In the genomic region with DNA sequence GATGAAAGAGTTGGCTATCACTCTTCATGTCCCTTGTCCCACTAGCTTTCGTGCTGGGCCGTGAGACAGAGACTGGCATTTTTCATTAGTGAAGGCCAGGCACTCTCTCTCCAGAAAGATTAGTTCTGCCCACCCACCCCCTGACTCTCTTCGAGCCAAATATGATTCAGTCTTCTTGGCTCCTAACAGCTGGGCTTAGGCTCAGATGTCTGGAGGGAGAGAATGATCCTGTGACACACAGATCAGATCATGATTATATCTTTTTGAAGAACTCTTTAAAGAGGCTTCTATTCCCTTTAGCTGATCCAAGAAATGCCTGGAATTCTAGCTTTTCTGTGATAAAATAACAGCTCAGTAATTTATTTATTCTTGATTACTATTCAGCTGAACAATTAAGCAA, we compare ENCODE assay signal across 20 cellular contexts. TPM values are rescaled to one million over a fixed set of nuclear protein-coding genes. Genes with fewer than 3 reads are reported as not detected.
DNase-seq lines count a peak whose midpoint lies in the region; ATAC-seq and TF ChIP-seq lines count a peak whose summit lies in the region.
"Had no signal": no experiment of that assay in that cellular context is flagged by ENCODE, and none has a peak within 500 bp of the region (broad histone marks: within the 10 kb centered on the region; RNA-seq: fewer than 3 reads in every experiment).

No MANE protein-coding gene starts in this region.

- CTCF ChIA-PET in SK-N-SH (lab: Yijun Ruan, JAX), result interaction anchor here (1.0 to 2.8 kb wide), 2 partner anchors 78 to 123 kb away, joined by 4 to 13 read pairs; no protein-coding TSS in a partner anchor

- peak overlapping the region; percentile 21 for H3K4me2 ChIP-seq in SK-N-SH
- H3K4me2 ChIP-seq: hepatocyte had no signal

- no peak for TF ChIP-seq CTCF in SK-N-SH (IDR thresholded peaks at IDR 0.05)
- no peak for TF ChIP-seq CTCF in fibroblast of mammary gland (conservative IDR thresholded peaks at IDR 0.05; ENCODE audit: control insufficient read depth, insufficient read depth, low read depth, low read length)
- no peak for TF ChIP-seq CTCF in retinal pigment epithelial cell (conservative IDR thresholded peaks at IDR 0.05; ENCODE audit: low read depth, low read length)
- no peak for TF ChIP-seq CTCF in esophagus muscularis mucosa (IDR thresholded peaks at IDR 0.05)

- H3K4me1 ChIP-seq in SK-N-SH (ENCODE audit: control insufficient read depth in 1 of 2, insufficient read depth in 2 of 2, low read depth in 1 of 2, low read length in 1 of 2) (peaks cover 15% of the 10 kb centered on the region in 2 experiments; a peak in 3 of 4 replicates), esophagus muscularis mucosa (peaks cover 3 to 10% (median 9%) of the 10 kb centered on the region in 4 donors)
- H3K4me1 ChIP-seq: parathyroid adenoma had no signal

- H3K36me3 ChIP-seq in SK-N-SH (replicated peaks in 1 of 2; ENCODE audit: control insufficient read depth in 1 of 2, insufficient read depth in 2 of 2, low read length in 1 of 2) (no peaks in the 10 kb centered on the region), esophagus muscularis mucosa (no peaks in the 10 kb centered on the region)

- TF ChIP-seq RAD21 in SK-N-SH (IDR thresholded peaks at IDR 0.05; ENCODE audit: low read length), result no peak

- H3K27me3 ChIP-seq in SK-N-SH (ENCODE audit: insufficient read depth) (no peaks in the 10 kb centered on the region), esophagus muscularis mucosa (no peaks in the 10 kb centered on the region)
- H3K27me3 ChIP-seq: dorsolateral prefrontal cortex, hepatocyte had no signal

- no peaks in the 10 kb centered on the region for H4K20me1 ChIP-seq in SK-N-SH (ENCODE audit: insufficient read depth)

- DNase-seq in ELR (ENCODE audit: low read depth) (peak; percentile 30), SK-N-SH (no peak), fibroblast of mammary gland (ENCODE audit: low read depth) (peak; percentile 57), retinal pigment epithelial cell (ENCODE audit: low read depth) (peak; percentile 40), esophagus muscularis mucosa (ENCODE audit: extremely low spot score) (no peak), left colon (no peak)
- DNase-seq: activated B cell treated with CpG ODN at 0.5 μM for 24 hours; activated gamma-delta T cell; DMS79 treated with DMSO at 0.1 percent for 48 hours; dorsolateral prefrontal cortex; kidney glomerular epithelial cell; NCI-H1092; stimulated activated CD4-positive, alpha-beta T cell treated with anti-CD3 and anti-CD28 coated beads, Interleukin-4, amount 100 ng/mL, for 4 hours had no signal

- intact Hi-C loops in esophagus muscularis mucosa (cut with DNase I) (no loop called here), left colon (cut with DNase I, micrococcal nuclease) (no loop called here)

- H3K4me3 ChIP-seq in SK-N-SH (ENCODE audit: low read depth in 2 of 2, low read length in 1 of 2), result no peak overlapping the region
- no peak overlapping the region for H3K4me3 ChIP-seq in fibroblast of mammary gland (ENCODE audit: control insufficient read depth, low read depth, low read length)
- no peak overlapping the region for H3K4me3 ChIP-seq in retinal pigment epithelial cell (ENCODE audit: low read length)
- H3K4me3 ChIP-seq in esophagus muscularis mucosa, result no peak overlapping the region
- H3K4me3 ChIP-seq: dorsolateral prefrontal cortex, hepatocyte, skin epidermis had no signal

- POLR2A ChIA-PET in SK-N-SH (lab: Yijun Ruan, JAX), result interaction anchor here (1.4 kb wide), 1 partner anchor 48 kb away, joined by 7 read pairs; no protein-coding TSS in a partner anchor

- H3K9ac ChIP-seq in SK-N-SH, result no peak overlapping the region
- H3K9ac ChIP-seq: parathyroid adenoma had no signal

- H3K79me2 ChIP-seq in SK-N-SH (ENCODE audit: insufficient read depth), result no peaks in the 10 kb centered on the region
- H3K79me2 ChIP-seq: hepatocyte, parathyroid adenoma had no signal

- ATAC-seq in HG02759 (IDR thresholded peaks at IDR 0.05; ENCODE audit: unreplicated experiment) (no peak), left colon (no peak)
- ATAC-seq: esophagus mucosa had no signal

- no peaks in the 10 kb centered on the region for H3K9me3 ChIP-seq in SK-N-SH
- no peaks in the 10 kb centered on the region for H3K9me3 ChIP-seq in esophagus muscularis mucosa

- H3K27ac ChIP-seq in SK-N-SH (ENCODE audit: low read depth in 2 of 2, low read length in 1 of 2), result peak overlapping the region; percentile 54 to 57; a peak in 3 of 4 replicates
- H3K27ac ChIP-seq in esophagus muscularis mucosa (replicated peaks in 1 of 4), result no peak overlapping the region
- H3K27ac ChIP-seq: C4-2B, dorsolateral prefrontal cortex, hepatocyte, parathyroid adenoma, RWPE1 had no signal

- no peak overlapping the region for H2AFZ ChIP-seq in SK-N-SH (ENCODE audit: low read depth)
- H2AFZ ChIP-seq: hepatocyte, parathyroid adenoma had no signal

- WGBS in SK-N-SH (ENCODE audit: low lambda C conversion rate), result 9% methylated on average over 3 of the region's 3 CpGs
- 46% methylated on average over 3 of the region's 3 CpGs for WGBS in esophagus muscularis mucosa

- TF ChIP-seq POLR2A in esophagus muscularis mucosa (IDR thresholded peaks at IDR 0.05; ENCODE audit: low read depth), result no peak

- TF ChIP-seq EP300 in SK-N-SH (IDR thresholded peaks at IDR 0.05; ENCODE audit: borderline replicate concordance in 1 of 2, low read depth in 1 of 2, low read length in 1 of 2), result peak in 1 of 2 experiments; percentile 40; a peak in 1 of 4 replicates
- no peak for TF ChIP-seq EP300 in esophagus muscularis mucosa (IDR thresholded peaks at IDR 0.05)

- no peaks in the 10 kb centered on the region for H3K9me2 ChIP-seq in SK-N-SH

- H3F3A ChIP-seq in SK-N-SH (replicated peaks; ENCODE audit: insufficient read depth), result peaks cover 14% of the 10 kb centered on the region

TF ChIP-seq in SK-N-SH, 30 proteins besides CTCF, POLR2A, EP300 and RAD21:
- no peak for TF ChIP-seq ELF1 (IDR thresholded peaks at IDR 0.05)
- TF ChIP-seq, protein P1, sequence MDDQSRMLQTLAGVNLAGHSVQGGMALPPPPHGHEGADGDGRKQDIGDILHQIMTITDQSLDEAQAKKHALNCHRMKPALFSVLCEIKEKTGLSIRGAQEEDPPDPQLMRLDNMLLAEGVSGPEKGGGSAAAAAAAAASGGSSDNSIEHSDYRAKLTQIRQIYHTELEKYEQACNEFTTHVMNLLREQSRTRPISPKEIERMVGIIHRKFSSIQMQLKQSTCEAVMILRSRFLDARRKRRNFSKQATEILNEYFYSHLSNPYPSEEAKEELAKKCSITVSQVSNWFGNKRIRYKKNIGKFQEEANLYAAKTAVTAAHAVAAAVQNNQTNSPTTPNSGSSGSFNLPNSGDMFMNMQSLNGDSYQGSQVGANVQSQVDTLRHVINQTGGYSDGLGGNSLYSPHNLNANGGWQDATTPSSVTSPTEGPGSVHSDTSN (IDR thresholded peaks at IDR 0.05), result peak; percentile 68
- peak; percentile 52; the same call in 1 of the 2 replicates for TF ChIP-seq TEAD4 (IDR thresholded peaks at IDR 0.05; ENCODE audit: borderline replicate concordance, insufficient read depth)
- TF ChIP-seq NFIC (IDR thresholded peaks at IDR 0.05; ENCODE audit: borderline replicate concordance), result peak; percentile 85
- no peak for TF ChIP-seq YY1 (IDR thresholded peaks at IDR 0.05; ENCODE audit: low read depth)
- TF ChIP-seq TCF12 (IDR thresholded peaks at IDR 0.05), result peak; percentile 87
- TF ChIP-seq FOSL2 (IDR thresholded peaks at IDR 0.05; ENCODE audit: borderline replicate concordance, low read depth), result peak; percentile 74
- TF ChIP-seq JUND (IDR thresholded peaks at IDR 0.05), result peak; percentile 67
- TF ChIP-seq RXRA (IDR thresholded peaks at IDR 0.05; ENCODE audit: borderline replicate concordance, low read depth), result peak; percentile 29; the same call in 1 of the 2 replicates

RNA-seq across cellular contexts. Expression of a gene that starts 5.2 kb away (rescaled TPM):
- polyA plus RNA-seq in SK-N-SH (2012; rRNA removed), result 17.8 and 19.1 TPM in 2 replicates
- polyA plus RNA-seq in SK-N-SH (2012; cell fraction: cytosol; rRNA removed), result 25.2 and 29.0 TPM in 2 replicates
- polyA plus RNA-seq in SK-N-SH (2012; cell fraction: nucleus; rRNA removed), result 8.2 and 8.9 TPM in 2 replicates
- 10 to 100 TPM; 15.7 to 19.9 (median 17.7) TPM for total RNA-seq in esophagus muscularis mucosa
- 10 to 100 TPM in 1 of 2 donors, 1 to 10 TPM in 1; 8.1 to 21.9 TPM for total RNA-seq in left colon

Comparison
In these comparisons a context has a peak if more than half of its experiments do, and no peak if none do; other contexts are left out.
1. DNase-seq: peak in ELR (single experiment), fibroblast of mammary gland (single experiment) and retinal pigment epithelial cell (single experiment); none in SK-N-SH (single experiment), esophagus muscularis mucosa (single experiment) and left colon (0 of 2).
2. H3K27ac ChIP-seq: peak in SK-N-SH (2 of 2); none in esophagus muscularis mucosa (0 of 4).